In genomic region chr20:45863543-45864470, GRCh38 we compare ENCODE assay signal across 15 cellular contexts.
"Had no signal": no experiment of that assay in that cellular context is flagged by ENCODE, and none has a peak within 500 bp of the region (broad histone marks: within the 10 kb centered on the region; RNA-seq: fewer than 3 reads in every experiment).

No MANE protein-coding gene starts in this region.

- ATAC-seq: natural killer cell, psoas muscle had no signal

- H3K27me3 ChIP-seq: right lobe of liver had no signal

- H3K9me3 ChIP-seq: psoas muscle, right lobe of liver had no signal

- H3K36me3 ChIP-seq: right lobe of liver had no signal

- H3K4me1 ChIP-seq: psoas muscle had no signal

- DNase-seq: activated CD4-positive, alpha-beta memory T cell treated with anti-CD3 and anti-CD28 coated beads for 36 hours; activated gamma-delta T cell treated with Interleukin-2 at 50 U/mL for 16 hours; activated naive CD8-positive, alpha-beta T cell treated with anti-CD3 and anti-CD28 coated beads for 36 hours; activated T-cell treated with anti-CD3 and anti-CD28 coated beads, Interleukin-2, amount 50 U/mL, for 48 hours; anterior cingulate cortex; cerebellar nuclear complex; dermis blood vessel endothelial cell; endodermal cell; natural killer cell; occipital lobe; psoas muscle; right lobe of liver; stimulated activated CD4-positive, alpha-beta T cell treated with anti-CD3 and anti-CD28 coated beads, Interleukin-12 subunit alpha, Interleukin-12 subunit beta, amount 100 ng/mL, for 4 hours; stimulated activated naive CD4-positive, alpha-beta T cell; trophoblast cell had no signal

- H3K4me3 ChIP-seq: psoas muscle, right lobe of liver had no signal

- H3K27ac ChIP-seq: psoas muscle, right lobe of liver had no signal
